10 cellular contexts compared by ENCODE assay signal in genomic region chr13:23715762-23716235, GRCh38.
DNase-seq lines count a peak whose midpoint lies in the region; ATAC-seq, FAIRE-seq and TF ChIP-seq lines count a peak whose summit lies in the region.
"Had no signal": no experiment of that assay in that cellular context is flagged by ENCODE, and none has a peak within 500 bp of the region (broad histone marks: within the 10 kb centered on the region; RNA-seq: fewer than 3 reads in every experiment).

No MANE protein-coding gene starts in this region.

- H3K4me1 ChIP-seq in A549 (peaks cover 10% of the 10 kb centered on the region; the same call in 1 of the 3 replicates), hepatocyte (ENCODE audit: insufficient read depth) (peaks cover 3% of the 10 kb centered on the region), gastrocnemius medialis (no peaks in the 10 kb centered on the region)

- H2AFZ ChIP-seq in hepatocyte: no peak overlapping the region

- no peaks in the 10 kb centered on the region for H3K79me2 ChIP-seq in hepatocyte

- H3K9me3 ChIP-seq in A549: no peaks in the 10 kb centered on the region
- H3K9me3 ChIP-seq in hepatocyte (ENCODE audit: low read depth): no peaks in the 10 kb centered on the region
- no peaks in the 10 kb centered on the region for H3K9me3 ChIP-seq in gastrocnemius medialis

- in situ Hi-C loops in SK-MEL-5 (cut with HindIII; ENCODE audit: low pct_unique_long_range_greater_than_20kb, low sequenced_read_pairs): no loop called here
- in situ Hi-C loops in gastrocnemius medialis (cut with MboI; ENCODE audit: low sequenced_read_pairs in 4 of 4): no loop called here

- DNase-seq in A549 (ENCODE audit: low read depth in 1 of 2, low spot score in 1 of 2) (peak in 1 of 2 experiments; percentile 38), GM12865 (ENCODE audit: low read depth) (peak; percentile 38), SK-MEL-5 (ENCODE audit: low read depth, low spot score) (peak; percentile 85), hepatocyte (ENCODE audit: low spot score) (peak; percentile 31), gastrocnemius medialis (no peak), NOMO-1 (lab: John Stamatoyannopoulos, UW; ENCODE audit: unreplicated experiment in 2 of 2) (no peak)
- DNase-seq: NCI-H2029; stimulated activated naive B cell treated with anti-CD40 and anti-IgM and Interleukin-4, amounts not matched to agents 10 μg/mL and 1 μg/mL and 100 μg/mL, for 72 hours had no signal

- no peaks in the 10 kb centered on the region for H3K9me3 Mint-ChIP-seq in activated T-helper 17 cell treated with anti-CD3 and anti-CD28 coated beads, Interleukin-2, amount 50 U/mL, for 72 hours

- CTCF ChIA-PET in A549 (lab: Yijun Ruan, JAX): interaction anchor here (0.6 to 1.6 kb wide), 8 partner anchors 9 to 174 kb away, joined by 3 to 5 read pairs (median 4); no protein-coding TSS in a partner anchor

- H3K27ac Mint-ChIP-seq in activated T-helper 17 cell treated with anti-CD3 and anti-CD28 coated beads, Interleukin-2, amount 50 U/mL, for 72 hours: no peak overlapping the region
- H3K27ac Mint-ChIP-seq: stimulated activated naive B cell treated with anti-CD40 and anti-IgM and Interleukin-4, amounts not matched to agents 10 μg/mL and 1 μg/mL and 100 μg/mL, for 72 hours had no signal

- WGBS in A549 (ENCODE audit: missing lambda C conversion rate): 37% methylated on average over 8 of the region's 11 CpGs
- 76% methylated on average over 11 of the region's 11 CpGs for WGBS in hepatocyte (ENCODE audit: low lambda C conversion rate, missing lambda C conversion rate)

- intact Hi-C loops in gastrocnemius medialis (cut with DNase I; ENCODE audit: low total_unique reads): no loop called here

- H3K27me3 Mint-ChIP-seq in activated T-helper 17 cell treated with anti-CD3 and anti-CD28 coated beads, Interleukin-2, amount 50 U/mL, for 72 hours: peaks cover 5% of the 10 kb centered on the region

- no peak overlapping the region for H3K4me3 Mint-ChIP-seq in activated T-helper 17 cell treated with anti-CD3 and anti-CD28 coated beads, Interleukin-2, amount 50 U/mL, for 72 hours
- H3K4me3 Mint-ChIP-seq: stimulated activated naive B cell treated with anti-CD40 and anti-IgM and Interleukin-4, amounts not matched to agents 10 μg/mL and 1 μg/mL and 100 μg/mL, for 72 hours had no signal

- H3K4me1 Mint-ChIP-seq in activated T-helper 17 cell treated with anti-CD3 and anti-CD28 coated beads, Interleukin-2, amount 50 U/mL, for 72 hours: no peaks in the 10 kb centered on the region

- no peaks in the 10 kb centered on the region for H4K20me1 ChIP-seq in hepatocyte (ENCODE audit: insufficient read depth, poor library complexity, severe bottlenecking)

- ATAC-seq in A549: peak; percentile 39 to 97; a peak in 4 of 6 replicates
- no peak for ATAC-seq in activated T-helper 17 cell treated with anti-CD3 and anti-CD28 coated beads, Interleukin-2, amount 50 U/mL, for 72 hours (replicated peaks)
- ATAC-seq in gastrocnemius medialis: no peak
- no peak for ATAC-seq in activated CD4-positive, CD25-positive, alpha-beta regulatory T cell treated with anti-CD3 and anti-CD28 coated beads, Interleukin-2, amount 50 U/mL, for 24 hours
- ATAC-seq: stimulated activated naive B cell treated with anti-CD40 and anti-IgM and Interleukin-4, amounts not matched to agents 10 μg/mL and 1 μg/mL and 100 μg/mL, for 72 hours had no signal

- H3K36me3 ChIP-seq in hepatocyte (replicated peaks; ENCODE audit: insufficient read depth, low read depth): no peaks in the 10 kb centered on the region
- no peaks in the 10 kb centered on the region for H3K36me3 ChIP-seq in gastrocnemius medialis

- peak; percentile 66 to 72 for TF ChIP-seq RAD21 in A549 (conservative IDR thresholded peaks at IDR 0.05 in 1 of 2, IDR thresholded peaks at IDR 0.05 in 1 of 2)

- no peak overlapping the region; the same call in 2 of the 3 replicates for H3K4me2 ChIP-seq in A549
- no peak overlapping the region for H3K4me2 ChIP-seq in hepatocyte

- peak; percentile 37; the same call in 2 of the 3 replicates for TF ChIP-seq CTCF in A549 (IDR thresholded peaks at IDR 0.05)
- no peak for TF ChIP-seq CTCF in GM12865 (IDR thresholded peaks at IDR 0.05; ENCODE audit: insufficient read depth, low read depth, low read length, missing control alignments)
- TF ChIP-seq CTCF in hepatocyte (IDR thresholded peaks at IDR 0.05; ENCODE audit: poor library complexity): peak; percentile 28
- no peak for TF ChIP-seq CTCF in gastrocnemius medialis (IDR thresholded peaks at IDR 0.05 in 4 of 5, conservative IDR thresholded peaks at IDR 0.05 in 1 of 5)

- H3K36me3 Mint-ChIP-seq in activated T-helper 17 cell treated with anti-CD3 and anti-CD28 coated beads, Interleukin-2, amount 50 U/mL, for 72 hours (ENCODE audit: low read depth): no peaks in the 10 kb centered on the region

- H3K27ac ChIP-seq in A549: peak overlapping the region in 1 of 2 experiments; percentile 57; a peak in 3 of 6 replicates
- H3K27ac ChIP-seq in hepatocyte: no peak overlapping the region
- no peak overlapping the region for H3K27ac ChIP-seq in gastrocnemius medialis

- no peak for TF ChIP-seq POLR2A in A549 (IDR thresholded peaks at IDR 0.05; ENCODE audit: low read length)
- TF ChIP-seq POLR2A in gastrocnemius medialis (IDR thresholded peaks at IDR 0.05): no peak

- TF ChIP-seq EP300 in A549 (IDR thresholded peaks at IDR 0.05): no peak

- H3K9me2 ChIP-seq in hepatocyte (replicated peaks; ENCODE audit: insufficient read depth): no peaks in the 10 kb centered on the region

- no peak for FAIRE-seq in A549 (lab: Jason Lieb, UNC)

- POLR2A ChIA-PET in A549 (lab: Yijun Ruan, JAX): no interaction called here

- H3K27me3 ChIP-seq in hepatocyte (no peaks in the 10 kb centered on the region), gastrocnemius medialis (no peaks in the 10 kb centered on the region)

- H3K4me3 ChIP-seq in A549 (no peak overlapping the region), GM12865 (ENCODE audit: low read depth, low read length) (no peak overlapping the region), hepatocyte (no peak overlapping the region), gastrocnemius medialis (no peak overlapping the region)

TF ChIP-seq in A549, 52 proteins besides CTCF, POLR2A, EP300 and RAD21:
- no peak for TF ChIP-seq RNF2 (IDR thresholded peaks at IDR 0.05; ENCODE audit: borderline replicate concordance, low read depth)
- no peak for TF ChIP-seq PBX3 (IDR thresholded peaks at IDR 0.05)
- TF ChIP-seq ATOH8 (CRISPR knock-in tag; IDR thresholded peaks at IDR 0.05; ENCODE audit: low read depth): no peak
- TF ChIP-seq SMC3 (IDR thresholded peaks at IDR 0.05): peak; percentile 63
- TF ChIP-seq REST (IDR thresholded peaks at IDR 0.05): no peak
- TF ChIP-seq MYC (IDR thresholded peaks at IDR 0.05; ENCODE audit: borderline replicate concordance, low read length): no peak

Comparison
In these comparisons a context has a peak if more than half of its experiments do, and no peak if none do; other contexts are left out.
1. ATAC-seq: peak in A549 (2 of 2); none in activated T-helper 17 cell treated with anti-CD3 and anti-CD28 coated beads, Interleukin-2, amount 50 U/mL, for 72 hours (single experiment), gastrocnemius medialis (0 of 2) and activated CD4-positive, CD25-positive, alpha-beta regulatory T cell treated with anti-CD3 and anti-CD28 coated beads, Interleukin-2, amount 50 U/mL, for 24 hours (0 of 2).
2. DNase-seq: peak in GM12865 (single experiment), SK-MEL-5 (single experiment) and hepatocyte (single experiment); none in gastrocnemius medialis (0 of 2) and NOMO-1 (0 of 2).
3. CTCF ChIP-seq: peak in A549 (single experiment) and hepatocyte (single experiment); none in GM12865 (single experiment) and gastrocnemius medialis (0 of 5).